26 cellular contexts compared by ENCODE assay signal in genomic region chr2:35731674-35732073, GRCh38.
DNase-seq lines count a peak whose midpoint lies in the region; ATAC-seq, FAIRE-seq and TF ChIP-seq lines count a peak whose summit lies in the region.
"Had no signal": no experiment of that assay in that cellular context is flagged by ENCODE, and none has a peak within 500 bp of the region (broad histone marks: within the 10 kb centered on the region; RNA-seq: fewer than 3 reads in every experiment).

No MANE protein-coding gene starts in this region.

- TF ChIP-seq POLR2A in HepG2 (IDR thresholded peaks at IDR 0.05; ENCODE audit: insufficient read depth in 1 of 2, low read depth in 2 of 2, low read length in 2 of 2) (no peak), right lobe of liver (IDR thresholded peaks at IDR 0.05) (no peak)

- in situ Hi-C loops in HepG2 (cut with HindIII; ENCODE audit: extremely low pct_ligation_motif_present, low pct_unique_long_range_greater_than_20kb) = no loop called here

- FAIRE-seq in HepG2 (lab: Jason Lieb, UNC) (no peak), endometrium (lab: Jason Lieb, UNC) (peak; percentile 76)
- FAIRE-seq: GM12878, GM12892, GM18507, GM19239 had no signal

- ATAC-seq in HepG2 = no peak
- no peak for ATAC-seq in right lobe of liver
- no peak for ATAC-seq in GM18907 (IDR thresholded peaks at IDR 0.05; ENCODE audit: unreplicated experiment)
- ATAC-seq: GM12878 had no signal

- H3K36me3 ChIP-seq in HepG2 (replicated peaks in 1 of 2; ENCODE audit: control insufficient read depth in 1 of 2, insufficient read depth in 2 of 2, low read length in 2 of 2) (no peaks in the 10 kb centered on the region), right lobe of liver (no peaks in the 10 kb centered on the region), SK-N-MC (ENCODE audit: insufficient read depth, low read length) (no peaks in the 10 kb centered on the region)
- H3K36me3 ChIP-seq: BE2C, BLaER1 had no signal

- no peak overlapping the region for H2AFZ ChIP-seq in HepG2 (ENCODE audit: low read length)

- H3K9me3 ChIP-seq in HepG2 (ENCODE audit: low read length) (peaks cover 30% of the 10 kb centered on the region), right lobe of liver (no peaks in the 10 kb centered on the region), SK-N-MC (ENCODE audit: low read depth, low read length) (no peaks in the 10 kb centered on the region)
- H3K9me3 ChIP-seq: BE2C, BLaER1 had no signal

- H3K4me3 ChIP-seq in HepG2 (replicated peaks in 1 of 3; ENCODE audit: insufficient read depth in 1 of 3, low read depth in 2 of 3, low read length in 3 of 3) (no peak overlapping the region), right lobe of liver (no peak overlapping the region), SK-N-MC (no peak overlapping the region)
- H3K4me3 ChIP-seq: BLaER1, GM12878 had no signal

- H3K4me2 ChIP-seq in HepG2 (ENCODE audit: low read depth, low read length) = no peak overlapping the region
- H3K4me2 ChIP-seq: BLaER1 had no signal

- BruUV-seq in HepG2 (replicated peaks; lab: Mats Ljungman, UMichigan) = no TSS peak

- no peaks in the 10 kb centered on the region for H3K27me3 ChIP-seq in HepG2 (ENCODE audit: control insufficient read depth in 1 of 2, insufficient read depth in 2 of 2, low read length in 2 of 2)
- no peaks in the 10 kb centered on the region for H3K27me3 ChIP-seq in right lobe of liver
- H3K27me3 ChIP-seq: BE2C, BLaER1 had no signal

- H3K9ac ChIP-seq in HepG2 (ENCODE audit: insufficient read depth, low read depth, low read length) (no peak overlapping the region), SK-N-MC (ENCODE audit: insufficient read length) (no peak overlapping the region)
- H3K9ac ChIP-seq: BLaER1 had no signal

- POLR2A ChIA-PET in HepG2 (lab: Yijun Ruan, JAX) = no interaction called here

- TF ChIP-seq EP300 in HepG2 (IDR thresholded peaks at IDR 0.05; ENCODE audit: low read depth in 2 of 2, low read length in 2 of 2) (no peak), HepG2 (CRISPR knock-in tag; IDR thresholded peaks at IDR 0.05; ENCODE audit: borderline replicate concordance) (no peak)

- no peaks in the 10 kb centered on the region for H3K79me2 ChIP-seq in HepG2 (ENCODE audit: insufficient read depth, low read length)

- DNase-seq in HepG2 (ENCODE audit: low spot score) = no peak
- no peak for DNase-seq in right lobe of liver
- no peak for DNase-seq in SK-N-MC (ENCODE audit: low read depth, low spot score)
- no peak for DNase-seq in SIG-M5 treated with dmso at 0.1 percent for 504 hours (lab: John Stamatoyannopoulos, UW; ENCODE audit: unreplicated experiment)
- DNase-seq: ACHN; BE2C; C1 segment of cervical spinal cord; CD4-positive, alpha-beta memory T cell; CD4-positive, CD25-positive, alpha-beta regulatory T cell; CD8-positive, alpha-beta memory T cell; COR-L47; DMS 273 treated with DMSO at 0.1 percent for 48 hours; DMS153; DMS53; DMS79; DND-41; EL; GDM1 had no signal

- H3K4me1 ChIP-seq in HepG2 (ENCODE audit: insufficient read depth, low read length) (no peaks in the 10 kb centered on the region), right lobe of liver (no peaks in the 10 kb centered on the region)
- H3K4me1 ChIP-seq: BE2C, BLaER1 had no signal

- no peaks in the 10 kb centered on the region for H4K20me1 ChIP-seq in HepG2 (ENCODE audit: insufficient read depth, low read length)
- H4K20me1 ChIP-seq: BLaER1 had no signal

- CTCF ChIA-PET in HepG2 (lab: Yijun Ruan, JAX; ENCODE audit: low intra/inter-chr PET ratio, low total read pairs) = no interaction called here

- H3K27ac ChIP-seq in HepG2 (ENCODE audit: extremely low read length, insufficient read depth, low read length) (no peak overlapping the region), right lobe of liver (no peak overlapping the region), SK-N-MC (peak overlapping the region; percentile 10; the same call in 1 of the 2 replicates)
- H3K27ac ChIP-seq: 22Rv1, BLaER1 had no signal

- intact Hi-C loops in HepG2 (cut with micrococcal nuclease; ENCODE audit: unreplicated experiment) (no loop called here), right lobe of liver (cut with DNase I) (no loop called here)

- no peak for TF ChIP-seq RAD21 in HepG2 (CRISPR knock-in tag; IDR thresholded peaks at IDR 0.05)

- no peak for TF ChIP-seq CTCF in HepG2 (CRISPR knock-in tag; IDR thresholded peaks at IDR 0.05)
- no peak for TF ChIP-seq CTCF in right lobe of liver (IDR thresholded peaks at IDR 0.05)

TF ChIP-seq in HepG2, 621 proteins besides CTCF, POLR2A, EP300 and RAD21:
- TF ChIP-seq MAFK (conservative IDR thresholded peaks at IDR 0.05 in 1 of 2, IDR thresholded peaks at IDR 0.05 in 1 of 2; ENCODE audit: low read length in 2 of 2) (peak; percentile 64 to 89), GATAD2A (CRISPR knock-in tag; IDR thresholded peaks at IDR 0.05) (no peak), CREB3 (CRISPR knock-in tag; IDR thresholded peaks at IDR 0.05) (no peak), MAFF (IDR thresholded peaks at IDR 0.05; ENCODE audit: low read depth, low read length) (peak; percentile 83)
